Comparison of ENCODE assay signal across 1 cellular context in genomic region chr5:149543361-149544198, GRCh38.
TF ChIP-seq lines count a peak whose summit lies in the region.

No MANE protein-coding gene starts in this region.

TF ChIP-seq in GM12878, 131 proteins besides CTCF, POLR2A, EP300 and RAD21 (continued from another document):
- no peak for TF ChIP-seq FOS (IDR thresholded peaks at IDR 0.05; ENCODE audit: borderline replicate concordance, extremely low read depth, insufficient read length)
- no peak for TF ChIP-seq ATF3 (IDR thresholded peaks at IDR 0.05; ENCODE audit: borderline replicate concordance, extremely low read depth, low read depth, low read length)
- no peak for TF ChIP-seq ELK1 (IDR thresholded peaks at IDR 0.05; ENCODE audit: low read depth, low read length)
- no peak for TF ChIP-seq BCL3 (IDR thresholded peaks at IDR 0.05; ENCODE audit: borderline replicate concordance, insufficient read depth, low read depth, low read length, poor library complexity, severe bottlenecking)
- no peak for TF ChIP-seq ZNF24 (IDR thresholded peaks at IDR 0.05)
- TF ChIP-seq RUNX3 (IDR thresholded peaks at IDR 0.05; ENCODE audit: low read length) = no peak
